27 cellular contexts compared by ENCODE assay signal in the genomic region with DNA sequence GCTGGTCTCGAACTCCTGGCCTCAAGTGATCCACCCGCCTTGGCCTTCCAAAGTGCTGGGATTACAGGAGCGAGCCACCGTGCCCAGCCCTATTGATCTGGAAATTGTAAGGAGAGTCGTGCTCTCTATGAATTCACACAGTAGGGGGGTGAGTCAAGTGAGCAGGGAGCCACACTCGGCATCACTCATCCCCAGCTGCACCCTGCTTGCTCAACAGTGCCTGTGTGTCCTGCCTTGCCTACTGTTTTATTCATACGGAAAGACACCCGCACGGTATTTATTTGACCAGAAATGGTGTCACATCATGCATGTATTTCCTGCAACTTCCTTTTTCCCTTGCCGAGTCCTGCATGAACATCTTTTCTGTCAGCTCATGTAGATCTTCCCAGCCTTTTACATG.
DNase-seq lines count a peak whose midpoint lies in the region; ATAC-seq and TF ChIP-seq lines count a peak whose summit lies in the region.
"Had no signal": no experiment of that assay in that cellular context is flagged by ENCODE, and none has a peak within 500 bp of the region (broad histone marks: within the 10 kb centered on the region; RNA-seq: fewer than 3 reads in every experiment).

No MANE protein-coding gene starts in this region.

- ATAC-seq in RWPE2 (ENCODE audit: low read depth), result peak; percentile 78; the same call in 2 of the 3 replicates
- ATAC-seq in HG03175 (IDR thresholded peaks at IDR 0.05; ENCODE audit: unreplicated experiment), result no peak
- ATAC-seq in GM19023 (IDR thresholded peaks at IDR 0.05; ENCODE audit: unreplicated experiment), result no peak
- no peak for ATAC-seq in HG03097 (IDR thresholded peaks at IDR 0.05; ENCODE audit: low FRiP score, unreplicated experiment)
- no peak for ATAC-seq in GM21390 (IDR thresholded peaks at IDR 0.05; ENCODE audit: unreplicated experiment)
- ATAC-seq: gastrocnemius medialis; GM23338; left ventricle myocardium superior; naive thymus-derived CD8-positive, alpha-beta T cell had no signal

- H3K4me1 ChIP-seq in RWPE2 (ENCODE audit: insufficient read depth, poor library complexity, severe bottlenecking), result no peaks in the 10 kb centered on the region
- H3K4me1 ChIP-seq: gastrocnemius medialis had no signal

- no peak overlapping the region for H3K27ac ChIP-seq in RWPE2 (ENCODE audit: poor library complexity, severe bottlenecking)
- H3K27ac ChIP-seq: gastrocnemius medialis, SJCRH30, skin epidermis, upper lobe of left lung had no signal

- no peak overlapping the region for H3K4me3 ChIP-seq in RWPE2 (ENCODE audit: severe bottlenecking)
- H3K4me3 ChIP-seq: gastrocnemius medialis, GM23338, SJCRH30, skin epidermis, upper lobe of left lung had no signal

- DNase-seq in AG20443 (ENCODE audit: low spot score) (peak; percentile 61), HT1080 (ENCODE audit: low read depth) (peak; percentile 46), RWPE2 (ENCODE audit: low spot score) (no peak), fibroblast of peridontal ligament (ENCODE audit: extremely low read depth) (peak; percentile 73)
- DNase-seq: activated CD4-positive, alpha-beta T cell treated with anti-CD3 and anti-CD28 coated beads for 1 hour; activated effector memory CD4-positive, alpha-beta T cell treated with anti-CD3 and anti-CD28 coated beads, Interleukin-2, amount 50 U/mL, for 16 hours; activated naive CD8-positive, alpha-beta T cell treated with anti-CD3 and anti-CD28 coated beads, Interleukin-2, amount 10 ng/mL, durations not matched to agents 7 days and 5 days; cerebellar nuclear complex; effector CD4-positive, alpha-beta T cell; gastrocnemius medialis; hypothalamus; Kasumi-1; left ventricle myocardium superior; midbrain; naive thymus-derived CD8-positive, alpha-beta T cell; NCI-H1436; NCI-H510A treated with DMSO at 0.1 percent for 48 hours; occipital lobe; SJCRH30; stimulated activated CD4-positive, alpha-beta T cell treated with anti-CD3 and anti-CD28 coated beads, Interleukin-1b, Interleukin-23, amount 100 ng/mL, for 48 hours; upper lobe of left lung had no signal

- peaks cover 43% of the 10 kb centered on the region for H3K27me3 ChIP-seq in RWPE2 (ENCODE audit: insufficient read depth, poor library complexity, severe bottlenecking)
- H3K27me3 ChIP-seq: SJCRH30, upper lobe of left lung had no signal

- no peaks in the 10 kb centered on the region for H3K36me3 ChIP-seq in RWPE2 (ENCODE audit: low read depth)
- H3K36me3 ChIP-seq: gastrocnemius medialis, SJCRH30, upper lobe of left lung had no signal

- TF ChIP-seq CTCF in RWPE2 (IDR thresholded peaks at IDR 0.05; ENCODE audit: poor library complexity, severe bottlenecking), result no peak

- H3K9me3 ChIP-seq in RWPE2 (ENCODE audit: severe bottlenecking), result no peaks in the 10 kb centered on the region
- H3K9me3 ChIP-seq: gastrocnemius medialis, SJCRH30 had no signal
